In the genomic region with DNA sequence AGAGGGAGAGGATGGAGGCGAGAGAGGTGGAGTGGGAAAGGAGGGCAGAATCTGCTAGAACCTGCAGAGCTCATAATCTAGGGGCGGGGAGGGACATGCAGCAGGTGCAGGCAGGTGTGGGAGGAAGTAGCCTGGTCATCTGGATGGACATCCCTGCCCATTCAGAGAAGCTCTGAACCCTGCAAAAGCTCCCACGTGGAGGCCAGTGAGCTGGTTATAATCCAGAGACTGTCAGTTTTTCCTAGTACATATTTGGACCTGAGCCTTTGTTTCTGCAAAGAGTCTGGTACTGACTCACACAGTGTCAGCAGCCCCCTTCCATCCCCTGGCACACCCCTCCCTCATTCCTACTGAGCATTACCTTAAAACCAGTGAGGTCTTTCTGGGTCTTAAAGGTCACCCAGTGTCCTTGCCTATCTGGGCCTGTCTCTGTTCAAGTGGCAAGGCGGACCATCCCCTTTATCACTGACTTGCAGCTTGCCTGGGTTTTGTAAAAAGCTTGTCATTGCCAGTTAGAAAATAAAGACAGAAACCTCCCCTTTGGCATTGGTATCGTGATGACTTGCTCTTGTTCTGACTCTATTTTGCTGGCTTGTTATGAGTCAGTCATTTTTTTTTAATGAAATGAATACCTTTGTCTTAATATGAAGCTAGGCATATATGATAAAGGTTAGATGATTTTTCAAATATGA, we compare ENCODE assay signal across 8 cellular contexts. TPM values are rescaled to one million over a fixed set of nuclear protein-coding genes. Genes with fewer than 3 reads are reported as not detected.
DNase-seq lines count a peak whose midpoint lies in the region; ATAC-seq and TF ChIP-seq lines count a peak whose summit lies in the region.

No MANE protein-coding gene starts in this region.

- peaks cover 37 to 91% (median 55%) of the 10 kb centered on the region in 4 donors for H3K4me1 Mint-ChIP-seq in CD4-positive, CD25-positive, alpha-beta regulatory T cell

- peak overlapping the region; percentile 98 to 100 (median 99) for H3K27ac Mint-ChIP-seq in CD4-positive, CD25-positive, alpha-beta regulatory T cell

- H3K9me3 ChIP-seq in CD4-positive, CD25-positive, alpha-beta regulatory T cell (ENCODE audit: control insufficient read depth in 2 of 2, low read length in 2 of 2), result no peaks in the 10 kb centered on the region
- no peaks in the 10 kb centered on the region for H3K9me3 ChIP-seq in upper lobe of right lung

- H3K36me3 ChIP-seq in CD4-positive, CD25-positive, alpha-beta regulatory T cell (ENCODE audit: control insufficient read depth, insufficient read depth, low read length), result no peaks in the 10 kb centered on the region
- H3K36me3 ChIP-seq in upper lobe of right lung, result no peaks in the 10 kb centered on the region

- H3K36me3 Mint-ChIP-seq in CD4-positive, CD25-positive, alpha-beta regulatory T cell, result peaks cover 3% of the 10 kb centered on the region

- no peaks in the 10 kb centered on the region for H3K27me3 Mint-ChIP-seq in CD4-positive, CD25-positive, alpha-beta regulatory T cell

- H3K27ac ChIP-seq in CD4-positive, CD25-positive, alpha-beta regulatory T cell (ENCODE audit: insufficient read depth, low read length, poor library complexity, severe bottlenecking), result peak overlapping the region; percentile 93
- H3K27ac ChIP-seq in upper lobe of right lung, result peak overlapping the region; percentile 32

- ATAC-seq in CD4-positive, CD25-positive, alpha-beta regulatory T cell (ENCODE audit: low read depth in 2 of 2), result peak; percentile 23 to 48
- ATAC-seq in GM19463 (IDR thresholded peaks at IDR 0.05; ENCODE audit: unreplicated experiment), result peak; percentile 58
- peak; percentile 39 for ATAC-seq in HG03521 (IDR thresholded peaks at IDR 0.05; ENCODE audit: unreplicated experiment)
- no peak for ATAC-seq in upper lobe of right lung

- H3K4me1 ChIP-seq in CD4-positive, CD25-positive, alpha-beta regulatory T cell (ENCODE audit: control insufficient read depth, insufficient read depth, low read length, poor library complexity, severe bottlenecking), result peaks cover 97% of the 10 kb centered on the region
- peaks cover 27% of the 10 kb centered on the region for H3K4me1 ChIP-seq in upper lobe of right lung

- peak in 2 of 3 donors; percentile 64 to 85 for DNase-seq in CD4-positive, CD25-positive, alpha-beta regulatory T cell
- DNase-seq in activated T-cell treated with anti-CD3 and anti-CD28 coated beads, Interleukin-2, amount 50 U/mL, for 48 hours, result peak; percentile 81 to 82
- DNase-seq in hepatic stellate cell (ENCODE audit: low spot score) (peak; percentile 76), upper lobe of right lung (no peak), DMS 273 (lab: John Stamatoyannopoulos, UW; ENCODE audit: unreplicated experiment) (no peak), COLO829 (ENCODE audit: low spot score) (no peak)

- H3K4me3 Mint-ChIP-seq in CD4-positive, CD25-positive, alpha-beta regulatory T cell, result peak overlapping the region; percentile 77 to 94 (median 84)

- intact Hi-C loops in upper lobe of right lung (cut with DNase I), result no loop called here

- peak overlapping the region; percentile 72 for H3K4me3 ChIP-seq in CD4-positive, CD25-positive, alpha-beta regulatory T cell (ENCODE audit: low read depth, low read length)
- H3K4me3 ChIP-seq in upper lobe of right lung, result no peak overlapping the region

- H3K9me3 Mint-ChIP-seq in CD4-positive, CD25-positive, alpha-beta regulatory T cell, result peaks cover 0 to 2% (median 0%) of the 10 kb centered on the region in 7 donors

- TF ChIP-seq CTCF in upper lobe of right lung (IDR thresholded peaks at IDR 0.05), result no peak

- H3K27me3 ChIP-seq in CD4-positive, CD25-positive, alpha-beta regulatory T cell (ENCODE audit: control insufficient read depth, insufficient read depth, low read length), result no peaks in the 10 kb centered on the region
- no peaks in the 10 kb centered on the region for H3K27me3 ChIP-seq in upper lobe of right lung

RNA-seq across cellular contexts. Expression of a gene that starts 26.1 kb away (rescaled TPM):
- total RNA-seq in CD4-positive, CD25-positive, alpha-beta regulatory T cell, result 81.8 TPM
- 10 to 100 TPM; 13.8 to 20.2 (median 16.9) TPM for polyA plus RNA-seq in CD4-positive, CD25-positive, alpha-beta regulatory T cell
- 34.9 TPM for total RNA-seq in upper lobe of right lung

Comparison
In these comparisons a context has a peak if more than half of its experiments do, and no peak if none do; other contexts are left out.
1. DNase-seq: peak in CD4-positive, CD25-positive, alpha-beta regulatory T cell (2 of 3), activated T-cell treated with anti-CD3 and anti-CD28 coated beads, Interleukin-2, amount 50 U/mL, for 48 hours (2 of 2) and hepatic stellate cell (single experiment); none in upper lobe of right lung (single experiment), DMS 273 (single experiment) and COLO829 (single experiment).